Comparison of ENCODE assay signal across 8 cellular contexts in the genomic region with DNA sequence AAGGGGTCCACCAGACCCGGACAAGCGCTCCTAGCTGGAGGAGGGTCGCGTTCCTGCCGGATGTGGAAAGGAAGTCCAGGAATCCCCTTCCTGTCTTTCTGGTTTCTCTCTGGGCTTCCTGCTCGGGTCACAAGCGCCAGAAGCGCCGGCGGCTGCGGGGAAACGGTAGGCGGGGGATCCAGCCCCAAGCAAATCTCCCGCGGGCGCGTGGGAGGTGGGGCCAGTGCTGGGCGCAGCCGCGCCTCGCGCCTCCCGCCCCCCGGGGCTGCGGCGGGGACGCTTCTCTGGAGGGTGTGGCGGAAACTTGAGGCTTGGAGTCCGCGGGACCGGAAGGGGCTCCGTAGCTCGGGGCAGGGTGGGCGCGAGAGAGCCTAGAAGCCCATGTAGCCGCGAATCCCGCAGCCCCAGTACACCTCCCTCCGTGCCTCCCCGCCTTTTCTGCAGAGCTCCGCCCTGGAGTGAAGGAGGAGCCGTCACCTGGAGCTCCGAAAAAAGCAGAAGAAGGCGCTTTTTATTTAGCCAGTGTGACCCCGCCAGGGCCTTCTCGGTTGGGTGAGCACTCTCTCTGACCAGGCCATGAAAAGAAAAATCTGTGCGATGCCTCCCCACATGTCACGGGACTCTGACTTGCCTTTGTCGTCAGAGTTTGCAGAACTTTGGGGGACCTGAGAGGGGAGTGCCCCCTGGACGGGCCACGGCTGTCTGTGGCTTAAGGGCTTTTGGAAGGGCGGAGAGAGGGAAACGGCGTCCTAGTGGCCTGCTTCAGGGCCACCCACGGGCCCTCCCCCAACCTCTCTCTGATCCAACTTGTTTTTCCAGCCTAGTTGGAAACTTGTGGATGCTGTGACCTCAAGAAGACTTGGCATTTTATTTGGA. TPM values are rescaled to one million over a fixed set of nuclear protein-coding genes. Genes with fewer than 3 reads are reported as not detected.
DNase-seq lines count a peak whose midpoint lies in the region; ATAC-seq and TF ChIP-seq lines count a peak whose summit lies in the region.

No MANE protein-coding gene starts in this region.

- H3K27ac ChIP-seq in AG04450 (ENCODE audit: low read depth, low read length): peak overlapping the region; percentile 85
- H3K27ac ChIP-seq in layer of hippocampus (ENCODE audit: low read depth, low read length): peak overlapping the region; percentile 84

- no peaks in the 10 kb centered on the region; the same call in 1 of the 2 replicates for H3K9me3 ChIP-seq in AG04450 (ENCODE audit: control insufficient read depth, insufficient read depth, low read length)

- no peak for TF ChIP-seq CTCF in AG04450 (IDR thresholded peaks at IDR 0.05; ENCODE audit: low read depth, low read length)

- peak overlapping the region; percentile 79 for H3K4me3 ChIP-seq in AG04450 (ENCODE audit: low read depth, low read length)

- ATAC-seq in GM18867 (IDR thresholded peaks at IDR 0.05; ENCODE audit: unreplicated experiment) (peak; percentile 74), HG03095 (IDR thresholded peaks at IDR 0.05; ENCODE audit: unreplicated experiment) (peak; percentile 57)

- H3K27me3 ChIP-seq in AG04450 (ENCODE audit: control insufficient read depth, insufficient read depth, low read length) (no peaks in the 10 kb centered on the region), layer of hippocampus (ENCODE audit: control insufficient read depth, insufficient read depth, low read length) (no peaks in the 10 kb centered on the region)

- CTCF ChIA-PET in AG04450 (lab: Charles Lee): interaction anchor here (0.6 to 1.8 kb wide), 3 partner anchors 60 to 758 kb away, joined by 3 to 11 read pairs (median 5); no protein-coding TSS in a partner anchor

- DNase-seq in AG04450 (ENCODE audit: low read depth, low spot score) (no peak), NCI-H2227 treated with DMSO at 0.1 percent for 48 hours (lab: John Stamatoyannopoulos, UW) (peak; percentile 76), cerebellum (ENCODE audit: low spot score) (peak; percentile 10)
- DNase-seq in activated CD4-positive, CD25-positive, alpha-beta regulatory T cell treated with anti-CD3 and anti-CD28 coated beads, Interleukin-2, amount 50 U/mL, for 72 hours: peak; percentile 87
- peak; percentile 71 to 89 for DNase-seq in stimulated activated CD4-positive, alpha-beta T cell treated with anti-CD3 and anti-CD28 coated beads, Interleukin-1b, Interleukin-23, amount 100 ng/mL, for 4 hours (ENCODE audit: low read depth in 2 of 2)

- POLR2A ChIA-PET in AG04450 (lab: Yijun Ruan, JAX): no interaction called here

RNA-seq across cellular contexts. Expression of a gene that starts 21.4 kb away (rescaled TPM):
- polyA plus RNA-seq in AG04450 (2011; rRNA removed): 2.3 and 2.4 TPM in 2 replicates
- polyA minus RNA-seq in AG04450 (2011; rRNA and poly(A)+ RNA removed): 1.8 and 2.8 TPM in 2 replicates
- total RNA-seq in cerebellum: 11.4 TPM

RNA-seq across cellular contexts. Expression of a gene that starts 40.3 kb away (rescaled TPM):
- polyA plus RNA-seq in AG04450 (2011; rRNA removed): not detected in 2 replicates
- not detected in 2 replicates for polyA minus RNA-seq in AG04450 (2011; rRNA and poly(A)+ RNA removed)
- total RNA-seq in cerebellum: not detected
